9 cellular contexts compared by ENCODE assay signal in the genomic region with DNA sequence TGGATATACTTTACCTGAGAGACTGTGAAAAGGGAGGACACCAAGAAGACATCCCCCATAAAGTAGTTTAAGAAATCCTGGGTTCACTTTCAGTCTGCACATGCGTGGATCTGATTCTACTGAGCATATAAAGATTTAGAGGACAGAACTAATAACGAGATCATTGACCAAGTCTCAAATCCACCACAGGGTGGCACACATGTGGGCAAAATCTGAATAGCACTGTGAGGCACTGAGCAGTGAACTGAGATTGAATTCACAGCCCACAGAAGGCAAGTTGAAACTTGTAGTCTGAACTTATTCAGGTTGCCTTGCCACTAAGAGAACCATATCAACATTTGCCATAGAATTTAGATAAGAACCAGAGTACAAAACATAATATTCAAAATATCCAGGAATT.
DNase-seq lines count a peak whose midpoint lies in the region; ATAC-seq, FAIRE-seq and TF ChIP-seq lines count a peak whose summit lies in the region.
"Had no signal": no experiment of that assay in that cellular context is flagged by ENCODE, and none has a peak within 500 bp of the region (broad histone marks: within the 10 kb centered on the region; RNA-seq: fewer than 3 reads in every experiment).

No MANE protein-coding gene starts in this region.

- TF ChIP-seq POLR2A in GM12891 (IDR thresholded peaks at IDR 0.05; ENCODE audit: low read depth, low read length): no peak

- no peak overlapping the region for H3K27ac Mint-ChIP-seq in activated CD4-positive, alpha-beta T cell treated with anti-CD3 and anti-CD28 coated beads, Interleukin-2, amount 10 ng/mL, durations not matched to agents 7 days and 5 days
- H3K27ac Mint-ChIP-seq in stimulated activated naive B cell treated with anti-CD40 and anti-IgM and Interleukin-4, amounts not matched to agents 10 μg/mL and 1 μg/mL and 100 μg/mL, for 72 hours: no peak overlapping the region

- WGBS in heart right ventricle, 2 donors: 33 to 38% methylated on average over 2 of the region's 2 CpGs

- no peaks in the 10 kb centered on the region for H3K4me1 Mint-ChIP-seq in activated CD4-positive, alpha-beta T cell treated with anti-CD3 and anti-CD28 coated beads, Interleukin-2, amount 10 ng/mL, durations not matched to agents 7 days and 5 days
- H3K4me1 Mint-ChIP-seq in stimulated activated naive B cell treated with anti-CD40 and anti-IgM and Interleukin-4, amounts not matched to agents 10 μg/mL and 1 μg/mL and 100 μg/mL, for 72 hours: no peaks in the 10 kb centered on the region

- no peaks in the 10 kb centered on the region for H3K4me1 ChIP-seq in heart right ventricle

- H3K27me3 ChIP-seq in heart right ventricle: peaks cover 0 to 4% (median 0%) of the 10 kb centered on the region in 7 donors

- peaks cover 11% of the 10 kb centered on the region for H3K27me3 Mint-ChIP-seq in activated CD4-positive, alpha-beta T cell treated with anti-CD3 and anti-CD28 coated beads, Interleukin-2, amount 10 ng/mL, durations not matched to agents 7 days and 5 days
- peaks cover 16 to 24% of the 10 kb centered on the region in 2 donors for H3K27me3 Mint-ChIP-seq in stimulated activated naive B cell treated with anti-CD40 and anti-IgM and Interleukin-4, amounts not matched to agents 10 μg/mL and 1 μg/mL and 100 μg/mL, for 72 hours

- no peaks in the 10 kb centered on the region for H3K9me3 Mint-ChIP-seq in activated CD4-positive, alpha-beta T cell treated with anti-CD3 and anti-CD28 coated beads, Interleukin-2, amount 10 ng/mL, durations not matched to agents 7 days and 5 days
- H3K9me3 Mint-ChIP-seq in stimulated activated naive B cell treated with anti-CD40 and anti-IgM and Interleukin-4, amounts not matched to agents 10 μg/mL and 1 μg/mL and 100 μg/mL, for 72 hours: peaks cover 0 to 4% of the 10 kb centered on the region in 2 donors

- no peak overlapping the region for H3K27ac ChIP-seq in heart right ventricle

- DNase-seq in GM12891 (ENCODE audit: insufficient read length, low spot score) (no peak), NCI-H128 (lab: John Stamatoyannopoulos, UW; ENCODE audit: unreplicated experiment) (peak; percentile 8), heart right ventricle (peak in 1 of 2 donors; percentile 16), CD1c-positive myeloid dendritic cell (ENCODE audit: extremely low spot score) (no peak)
- peak; percentile 41 for DNase-seq in activated CD4-positive, alpha-beta T cell treated with anti-CD3 and anti-CD28 coated beads, Interleukin-2, amount 10 ng/mL, durations not matched to agents 7 days and 5 days
- DNase-seq in stimulated activated naive B cell treated with anti-CD40 and anti-IgM and Interleukin-4, amounts not matched to agents 10 μg/mL and 1 μg/mL and 100 μg/mL, for 72 hours: no peak

- no peaks in the 10 kb centered on the region for H3K36me3 ChIP-seq in heart right ventricle

- peak; percentile 89 for ATAC-seq in HG02610 (IDR thresholded peaks at IDR 0.05; ENCODE audit: unreplicated experiment)
- ATAC-seq in heart right ventricle: peak in 1 of 8 donors; percentile 70
- ATAC-seq in stimulated activated naive B cell treated with anti-CD40 and anti-IgM and Interleukin-4, amounts not matched to agents 10 μg/mL and 1 μg/mL and 100 μg/mL, for 72 hours (replicated peaks): peak; percentile 52 to 63

- H3K4me3 ChIP-seq in heart right ventricle: no peak overlapping the region

- intact Hi-C loops in heart right ventricle (cut with DNase I): loop anchor here in 8 of 10 donors (5.0 to 10.0 kb wide), 3 partner anchors 817 to 829 kb away; a partner anchor contains a TSS

- POLR2A ChIA-PET in activated CD4-positive, alpha-beta T cell treated with anti-CD3 and anti-CD28 coated beads, Interleukin-2, amount 10 ng/mL, durations not matched to agents 7 days and 5 days (lab: Charles Lee): no interaction called here

- H3K9me3 ChIP-seq in heart right ventricle: no peaks in the 10 kb centered on the region

- FAIRE-seq in A204.1 (lab: Jason Lieb, UNC) (peak; percentile 63), GM12891 (lab: Jason Lieb, UNC) (peak; percentile 55)
- FAIRE-seq: colon had no signal

- no peaks in the 10 kb centered on the region for H3K36me3 Mint-ChIP-seq in activated CD4-positive, alpha-beta T cell treated with anti-CD3 and anti-CD28 coated beads, Interleukin-2, amount 10 ng/mL, durations not matched to agents 7 days and 5 days (ENCODE audit: low read depth)
- no peaks in the 10 kb centered on the region for H3K36me3 Mint-ChIP-seq in stimulated activated naive B cell treated with anti-CD40 and anti-IgM and Interleukin-4, amounts not matched to agents 10 μg/mL and 1 μg/mL and 100 μg/mL, for 72 hours

- peak in 7 of 9 donors; percentile 5 to 59 (median 43) for TF ChIP-seq CTCF in heart right ventricle (IDR thresholded peaks at IDR 0.05)

- no peak overlapping the region for H3K4me3 Mint-ChIP-seq in activated CD4-positive, alpha-beta T cell treated with anti-CD3 and anti-CD28 coated beads, Interleukin-2, amount 10 ng/mL, durations not matched to agents 7 days and 5 days
- no peak overlapping the region for H3K4me3 Mint-ChIP-seq in stimulated activated naive B cell treated with anti-CD40 and anti-IgM and Interleukin-4, amounts not matched to agents 10 μg/mL and 1 μg/mL and 100 μg/mL, for 72 hours

- CTCF ChIA-PET in activated CD4-positive, alpha-beta T cell treated with anti-CD3 and anti-CD28 coated beads, Interleukin-2, amount 10 ng/mL, durations not matched to agents 7 days and 5 days (lab: Charles Lee): no interaction called here

TF ChIP-seq in GM12891, 5 proteins besides CTCF, POLR2A, EP300 and RAD21:
- TF ChIP-seq POLR2AphosphoS5 (IDR thresholded peaks at IDR 0.05; ENCODE audit: low read depth, low read length): no peak
TF ChIP-seq in GM12891: peak in this region for 0.

Comparison
In these comparisons a context has a peak if more than half of its experiments do, and no peak if none do; other contexts are left out.
1. DNase-seq: peak in NCI-H128 (single experiment) and activated CD4-positive, alpha-beta T cell treated with anti-CD3 and anti-CD28 coated beads, Interleukin-2, amount 10 ng/mL, durations not matched to agents 7 days and 5 days (single experiment); none in GM12891 (single experiment), stimulated activated naive B cell treated with anti-CD40 and anti-IgM and Interleukin-4, amounts not matched to agents 10 μg/mL and 1 μg/mL and 100 μg/mL, for 72 hours (single experiment) and CD1c-positive myeloid dendritic cell (single experiment).